8 cellular contexts compared by ENCODE assay signal in genomic region chr19:53103141-53103902, GRCh38. TPM values are rescaled to one million over a fixed set of nuclear protein-coding genes. Genes with fewer than 3 reads are reported as not detected.
DNase-seq lines count a peak whose midpoint lies in the region; ATAC-seq, FAIRE-seq and TF ChIP-seq lines count a peak whose summit lies in the region.

ZNF160 (minus strand) TSS chr19:53103422; CDS start chr19:53086276, 17,146 bp downstream.

- H3K27ac ChIP-seq in BLaER1 treated with 17β-estradiol and CSF1 and Interleukin-3, amounts not matched to agents 10 nM and 100 nM, result peak within 1 kb of the TSS; percentile 88 to 99 (median 98)
- H3K27ac ChIP-seq in HepG2 (ENCODE audit: extremely low read length, insufficient read depth, low read length), result peak within 1 kb of the TSS; percentile 56

- H3K9ac ChIP-seq in BLaER1 treated with 17β-estradiol and CSF1 and Interleukin-3, amounts not matched to agents 10 nM and 100 nM, result peak within 1 kb of the TSS; percentile 87 to 100 (median 98)
- H3K9ac ChIP-seq in HepG2 (ENCODE audit: insufficient read depth, low read depth, low read length), result peak within 1 kb of the TSS; percentile 77

- H4K20me1 ChIP-seq in BLaER1 treated with 17β-estradiol and CSF1 and Interleukin-3, amounts not matched to agents 10 nM and 100 nM, result peaks cover 12 to 40% (median 29%) of the 10 kb centered on the region in 11 experiments; a peak in 16 of 22 replicates
- H4K20me1 ChIP-seq in HepG2 (ENCODE audit: insufficient read depth, low read length), result no peaks in the 10 kb centered on the region

- no peak within 1 kb of the TSS for H2AFZ ChIP-seq in HepG2 (ENCODE audit: low read length)

- H3K27me3 ChIP-seq in BLaER1 treated with 17β-estradiol and CSF1 and Interleukin-3, amounts not matched to agents 10 nM and 100 nM, result no peaks in the 10 kb centered on the region
- no peaks in the 10 kb centered on the region for H3K27me3 ChIP-seq in HepG2 (ENCODE audit: control insufficient read depth in 1 of 2, insufficient read depth in 2 of 2, low read length in 2 of 2)

- ATAC-seq in GM19328 (IDR thresholded peaks at IDR 0.05; ENCODE audit: unreplicated experiment) (peak; percentile 96), HG03520 (IDR thresholded peaks at IDR 0.05; ENCODE audit: unreplicated experiment) (peak; percentile 95), HepG2 (peak; percentile 94)

- no peak for TF ChIP-seq EP300 in HepG2 (IDR thresholded peaks at IDR 0.05; ENCODE audit: low read depth in 2 of 2, low read length in 2 of 2)
- no peak for TF ChIP-seq EP300 in HepG2 (CRISPR knock-in tag; IDR thresholded peaks at IDR 0.05; ENCODE audit: borderline replicate concordance)

- no peak for FAIRE-seq in HepG2 (lab: Jason Lieb, UNC)

- CTCF ChIA-PET in HepG2 (lab: Yijun Ruan, JAX; ENCODE audit: low intra/inter-chr PET ratio, low total read pairs), result no interaction called here

- H3K9me3 ChIP-seq in BLaER1 treated with 17β-estradiol and CSF1 and Interleukin-3, amounts not matched to agents 10 nM and 100 nM (replicated peaks in 1 of 11), result peaks cover 0 to 15% (median 3%) of the 10 kb centered on the region in 11 experiments; a peak in 15 of 22 replicates
- H3K9me3 ChIP-seq in HepG2 (ENCODE audit: low read length), result peaks cover 17% of the 10 kb centered on the region; the same call in 1 of the 2 replicates

- in situ Hi-C loops in HepG2 (cut with HindIII; ENCODE audit: extremely low pct_ligation_motif_present, low pct_unique_long_range_greater_than_20kb), result no loop called here

- intact Hi-C loops in HepG2 (cut with micrococcal nuclease; ENCODE audit: unreplicated experiment), result no loop called here

- DNase-seq in NCI-H748 treated with DMSO at 0.1 percent for 48 hours (lab: John Stamatoyannopoulos, UW) (peak; percentile 97), dermis microvascular lymphatic vessel endothelial cell (ENCODE audit: low read depth in 2 of 2) (peak; percentile 84 to 97), HepG2 (ENCODE audit: low spot score) (peak; percentile 80)
- DNase-seq in activated CD4-positive, alpha-beta T cell treated with anti-CD3 and anti-CD28 coated beads, Interleukin-2, amount 50 U/mL, for 48 hours, result peak; percentile 100
- peak; percentile 99 for DNase-seq in stimulated activated CD4-positive, alpha-beta T cell treated with anti-CD3 and anti-CD28 coated beads, Interleukin-4, amount 100 ng/mL, for 1 hour

- peak within 1 kb of the TSS; percentile 89 to 100 (median 94) for H3K4me2 ChIP-seq in BLaER1 treated with 17β-estradiol and CSF1 and Interleukin-3, amounts not matched to agents 10 nM and 100 nM
- H3K4me2 ChIP-seq in HepG2 (ENCODE audit: low read depth, low read length), result peak within 1 kb of the TSS; percentile 73

- WGBS in HepG2 (ENCODE audit: low lambda C conversion rate), result 54% methylated on average over 56 of the region's 60 CpGs

- H3K36me3 ChIP-seq in BLaER1 treated with 17β-estradiol and CSF1 and Interleukin-3, amounts not matched to agents 10 nM and 100 nM, result peaks cover 19 to 36% (median 28%) of the 10 kb centered on the region in 11 experiments
- 0 out of 5 replicates have a peak, but pooled peaks cover 0 to 6% of the 10 kb centered on the region in 2 experiments for H3K36me3 ChIP-seq in HepG2 (replicated peaks in 1 of 2; ENCODE audit: control insufficient read depth in 1 of 2, insufficient read depth in 2 of 2, low read length in 2 of 2)

- POLR2A ChIA-PET in HepG2 (lab: Yijun Ruan, JAX), result no interaction called here

- H3K4me1 ChIP-seq in BLaER1 treated with 17β-estradiol and CSF1 and Interleukin-3, amounts not matched to agents 10 nM and 100 nM, result peaks cover 24 to 38% (median 30%) of the 10 kb centered on the region in 10 experiments
- 0 out of 2 replicates have a peak, but pooled peaks cover 7% of the 10 kb centered on the region for H3K4me1 ChIP-seq in HepG2 (ENCODE audit: insufficient read depth, low read length)

- BruUV-seq in HepG2 (replicated peaks; lab: Mats Ljungman, UMichigan), result no TSS peak

- TF ChIP-seq RAD21 in HepG2 (CRISPR knock-in tag; IDR thresholded peaks at IDR 0.05), result no peak

- TF ChIP-seq CTCF in HepG2 (CRISPR knock-in tag; IDR thresholded peaks at IDR 0.05), result no peak

- H3K79me2 ChIP-seq in HepG2 (ENCODE audit: insufficient read depth, low read length), result peaks cover 21% of the 10 kb centered on the region

- peak within 1 kb of the TSS; percentile 77 to 99 (median 98) for H3K4me3 ChIP-seq in BLaER1 treated with 17β-estradiol and CSF1 and Interleukin-3, amounts not matched to agents 10 nM and 100 nM
- H3K4me3 ChIP-seq in HepG2 (replicated peaks in 1 of 3; ENCODE audit: insufficient read depth in 1 of 3, low read depth in 2 of 3, low read length in 3 of 3), result peak within 1 kb of the TSS; percentile 59 to 87 (median 79)

- TF ChIP-seq POLR2A in HepG2 (IDR thresholded peaks at IDR 0.05; ENCODE audit: insufficient read depth in 1 of 2, low read depth in 2 of 2, low read length in 2 of 2), result peak; percentile 67 to 88

TF ChIP-seq in HepG2, 621 proteins besides CTCF, POLR2A, EP300 and RAD21 (continues in another document):
- TF ChIP-seq MTERF4 (CRISPR knock-in tag; IDR thresholded peaks at IDR 0.05) (0 out of 2 replicates have a peak, but pooled peaks have one; percentile 31), NKX3-1 (CRISPR knock-in tag; IDR thresholded peaks at IDR 0.05) (0 out of 2 replicates have a peak, but pooled peaks have one; percentile 30), SP1 (IDR thresholded peaks at IDR 0.05) (no peak), SP1 (CRISPR knock-in tag; IDR thresholded peaks at IDR 0.05) (peak; percentile 47), NR3C1 (CRISPR knock-in tag; IDR thresholded peaks at IDR 0.05) (no peak)
- TF ChIP-seq, protein P1, sequence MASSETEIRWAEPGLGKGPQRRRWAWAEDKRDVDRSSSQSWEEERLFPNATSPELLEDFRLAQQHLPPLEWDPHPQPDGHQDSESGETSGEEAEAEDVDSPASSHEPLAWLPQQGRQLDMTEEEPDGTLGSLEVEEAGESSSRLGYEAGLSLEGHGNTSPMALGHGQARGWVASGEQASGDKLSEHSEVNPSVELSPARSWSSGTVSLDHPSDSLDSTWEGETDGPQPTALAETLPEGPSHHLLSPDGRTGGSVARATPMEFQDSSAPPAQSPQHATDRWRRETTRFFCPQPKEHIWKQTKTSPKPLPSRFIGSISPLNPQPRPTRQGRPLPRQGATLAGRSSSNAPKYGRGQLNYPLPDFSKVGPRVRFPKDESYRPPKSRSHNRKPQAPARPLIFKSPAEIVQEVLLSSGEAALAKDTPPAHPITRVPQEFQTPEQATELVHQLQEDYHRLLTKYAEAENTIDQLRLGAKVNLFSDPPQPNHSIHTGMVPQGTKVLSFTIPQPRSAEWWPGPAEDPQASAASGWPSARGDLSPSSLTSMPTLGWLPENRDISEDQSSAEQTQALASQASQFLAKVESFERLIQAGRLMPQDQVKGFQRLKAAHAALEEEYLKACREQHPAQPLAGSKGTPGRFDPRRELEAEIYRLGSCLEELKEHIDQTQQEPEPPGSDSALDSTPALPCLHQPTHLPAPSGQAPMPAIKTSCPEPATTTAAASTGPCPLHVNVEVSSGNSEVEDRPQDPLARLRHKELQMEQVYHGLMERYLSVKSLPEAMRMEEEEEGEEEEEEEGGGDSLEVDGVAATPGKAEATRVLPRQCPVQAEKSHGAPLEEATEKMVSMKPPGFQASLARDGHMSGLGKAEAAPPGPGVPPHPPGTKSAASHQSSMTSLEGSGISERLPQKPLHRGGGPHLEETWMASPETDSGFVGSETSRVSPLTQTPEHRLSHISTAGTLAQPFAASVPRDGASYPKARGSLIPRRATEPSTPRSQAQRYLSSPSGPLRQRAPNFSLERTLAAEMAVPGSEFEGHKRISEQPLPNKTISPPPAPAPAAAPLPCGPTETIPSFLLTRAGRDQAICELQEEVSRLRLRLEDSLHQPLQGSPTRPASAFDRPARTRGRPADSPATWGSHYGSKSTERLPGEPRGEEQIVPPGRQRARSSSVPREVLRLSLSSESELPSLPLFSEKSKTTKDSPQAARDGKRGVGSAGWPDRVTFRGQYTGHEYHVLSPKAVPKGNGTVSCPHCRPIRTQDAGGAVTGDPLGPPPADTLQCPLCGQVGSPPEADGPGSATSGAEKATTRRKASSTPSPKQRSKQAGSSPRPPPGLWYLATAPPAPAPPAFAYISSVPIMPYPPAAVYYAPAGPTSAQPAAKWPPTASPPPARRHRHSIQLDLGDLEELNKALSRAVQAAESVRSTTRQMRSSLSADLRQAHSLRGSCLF (CRISPR knock-in tag; IDR thresholded peaks at IDR 0.05; ENCODE audit: borderline replicate concordance), result no peak

RNA-seq across cellular contexts. Expression of gene ZNF160, which starts in this region (rescaled TPM):
- 11.3 and 18.3 TPM in 2 replicates for total RNA-seq in dermis microvascular lymphatic vessel endothelial cell
- total RNA-seq in HepG2 (2016; rRNA removed; fragmentation: Illumina TruSeq; extraction: Trizol), result 12.1 and 14.5 TPM in 2 replicates
- total RNA-seq in HepG2 (2016; cell fraction: cytosol; rRNA removed; fragmentation: Illumina TruSeq; extraction: Trizol; ENCODE audit: low read depth), result 1.8 and 1.9 TPM in 2 replicates
- 13.3 and 13.9 TPM in 2 replicates for total RNA-seq in HepG2 (2016; cell fraction: insoluble cytoplasmic fraction; rRNA removed; fragmentation: Illumina TruSeq; extraction: Trizol)
- 4.6 and 4.7 TPM in 2 replicates for total RNA-seq in HepG2 (2016; cell fraction: membrane; rRNA removed; fragmentation: Illumina TruSeq; extraction: Trizol)
- 12.9 and 16.9 TPM in 2 replicates for total RNA-seq in HepG2 (2016; cell fraction: nucleus; rRNA removed; fragmentation: Illumina TruSeq; extraction: Trizol)
- 8.1 and 8.4 TPM in 2 replicates for polyA plus RNA-seq in HepG2 (2011; rRNA removed)
- polyA plus RNA-seq in HepG2 (2011; cell fraction: cytosol; rRNA removed), result 4.1 and 5.1 TPM in 2 replicates
- 26.0 and 27.3 TPM in 2 replicates for polyA plus RNA-seq in HepG2 (2011; cell fraction: nucleus; rRNA removed)
- polyA plus RNA-seq in HepG2 (2012), result 8.0 and 9.4 TPM in 2 replicates
- polyA plus RNA-seq in HepG2 (2016; cell fraction: cytosol; fragmentation: Illumina TruSeq; extraction: Trizol; ENCODE audit: low read depth), result 0.28 and 0.32 TPM in 2 replicates
- polyA plus RNA-seq in HepG2 (2016; cell fraction: insoluble cytoplasmic fraction; fragmentation: Illumina TruSeq; extraction: Trizol; ENCODE audit: low read depth), result 6.5 TPM in 2 replicates
- polyA plus RNA-seq in HepG2 (2016; cell fraction: membrane; fragmentation: Illumina TruSeq; extraction: Trizol; ENCODE audit: low read depth), result 0.78 and 1.0 TPM in 2 replicates
- polyA plus RNA-seq in HepG2 (2016; cell fraction: nucleus; fragmentation: Illumina TruSeq; extraction: Trizol; ENCODE audit: insufficient read depth, low read depth), result 19.2 and 24.1 TPM in 2 replicates
- 11.3 and 19.4 TPM in 2 replicates for polyA minus RNA-seq in HepG2 (2011; rRNA and poly(A)+ RNA removed; ENCODE audit: low replicate concordance)
- polyA minus RNA-seq in HepG2 (2011; cell fraction: cytosol; rRNA and poly(A)+ RNA removed), result 7.6 and 9.4 TPM in 2 replicates
- 30.6 and 42.0 TPM in 2 replicates for polyA minus RNA-seq in HepG2 (2011; cell fraction: nucleus; rRNA and poly(A)+ RNA removed)

Comparison
In these comparisons a context has a peak if more than half of its experiments do, and no peak if none do; other contexts are left out.
1. Peak in every context shown above with its lines: DNase-seq, ATAC-seq, H3K4me3 ChIP-seq and H3K27ac ChIP-seq.